ENCODE assay signal across 8 cellular contexts in genomic region chr2:70977605-70978205, GRCh38. TPM values are rescaled to one million over a fixed set of nuclear protein-coding genes. Genes with fewer than 3 reads are reported as not detected.
DNase-seq lines count a peak whose midpoint lies in the region; ATAC-seq and TF ChIP-seq lines count a peak whose summit lies in the region.

No MANE protein-coding gene starts in this region.

- POLR2A ChIA-PET in PC-9 (lab: Charles Lee; ENCODE audit: unreplicated experiment) = no interaction called here

- H3K36me3 ChIP-seq in PC-9 (ENCODE audit: low read depth) = no peaks in the 10 kb centered on the region
- no peaks in the 10 kb centered on the region for H3K36me3 ChIP-seq in mesodermal cell (ENCODE audit: control insufficient read depth, insufficient read depth, low read length)
- H3K36me3 ChIP-seq in aorta (ENCODE audit: control insufficient read depth in 1 of 2, insufficient read depth in 2 of 2, low read length in 1 of 2) = no peaks in the 10 kb centered on the region

- no peaks in the 10 kb centered on the region for H3K9me2 ChIP-seq in PC-9 (ENCODE audit: insufficient read depth)

- H3K27ac ChIP-seq in PC-9 (no peak overlapping the region), dorsolateral prefrontal cortex (peak overlapping the region in 40 of 59 donors; percentile 21 to 93 (median 80)), mesodermal cell (ENCODE audit: low read depth, low read length, severe bottlenecking) (peak overlapping the region; percentile 92), aorta (ENCODE audit: low read depth in 1 of 2, low read length in 2 of 2) (peak overlapping the region in 1 of 2 donors; percentile 38)

- DNase-seq in stimulated activated naive CD8-positive, alpha-beta T cell treated with anti-CD3 and anti-CD28 coated beads, Interleukin-15, Interleukin-2, amounts not matched to agents 100 U/mL and 50 U/mL, for 24 hours = no peak
- DNase-seq in PC-9 (peak in 1 of 2 experiments; percentile 64), dorsolateral prefrontal cortex (peak in 1 of 10 donors; percentile 22), aorta (no peak)

- H2AFZ ChIP-seq in PC-9 = no peak overlapping the region

- H3K27me3 Mint-ChIP-seq in stimulated activated naive CD8-positive, alpha-beta T cell treated with anti-CD3 and anti-CD28 coated beads, Interleukin-15, Interleukin-2, amounts not matched to agents 100 ng/mL and 50 ng/mL, for 24 hours = peaks cover 4% of the 10 kb centered on the region

- peak overlapping the region; percentile 78 for H3K4me2 ChIP-seq in PC-9

- intact Hi-C loops in PC-9 (cut with micrococcal nuclease; ENCODE audit: unreplicated experiment) (loop anchor here (1.0 to 10.0 kb wide), 4 partner anchors 29 to 323 kb away; no protein-coding TSS in a partner anchor), dorsolateral prefrontal cortex (cut with DNase I) (no loop called here), aorta (cut with DNase I) (no loop called here)

- peaks cover 17% of the 10 kb centered on the region for H3K4me1 ChIP-seq in PC-9 (replicated peaks; ENCODE audit: insufficient read depth)
- peaks cover 9% of the 10 kb centered on the region for H3K4me1 ChIP-seq in mesodermal cell (ENCODE audit: control insufficient read depth, insufficient read depth, low read length, poor library complexity, severe bottlenecking)
- no peaks in the 10 kb centered on the region for H3K4me1 ChIP-seq in aorta (ENCODE audit: control insufficient read depth in 1 of 2, insufficient read depth in 2 of 2, low read length in 2 of 2)

- H3K4me3 Mint-ChIP-seq in stimulated activated naive CD8-positive, alpha-beta T cell treated with anti-CD3 and anti-CD28 coated beads, Interleukin-15, Interleukin-2, amounts not matched to agents 100 ng/mL and 50 ng/mL, for 24 hours = peak overlapping the region; percentile 80

- peaks cover 26% of the 10 kb centered on the region for H3K4me1 Mint-ChIP-seq in stimulated activated naive CD8-positive, alpha-beta T cell treated with anti-CD3 and anti-CD28 coated beads, Interleukin-15, Interleukin-2, amounts not matched to agents 100 ng/mL and 50 ng/mL, for 24 hours (ENCODE audit: low read depth)

- no peaks in the 10 kb centered on the region for H3K9me3 Mint-ChIP-seq in stimulated activated naive CD8-positive, alpha-beta T cell treated with anti-CD3 and anti-CD28 coated beads, Interleukin-15, Interleukin-2, amounts not matched to agents 100 ng/mL and 50 ng/mL, for 24 hours

- H4K20me1 ChIP-seq in PC-9 (ENCODE audit: insufficient read depth) = no peaks in the 10 kb centered on the region

- peak; percentile 23; the same call in 1 of the 2 replicates for TF ChIP-seq CTCF in PC-9 (conservative IDR thresholded peaks at IDR 0.05)
- peak in 5 of 56 donors; percentile 4 to 40 (median 13) for TF ChIP-seq CTCF in dorsolateral prefrontal cortex (IDR thresholded peaks at IDR 0.05 in 54 of 56, conservative IDR thresholded peaks at IDR 0.05 in 2 of 56; ENCODE audit: low read depth in 1 of 56, partially characterized antibody in 56 of 56)

- H3K4me3 ChIP-seq in PC-9 (peak overlapping the region; percentile 53; the same call in 1 of the 2 replicates), dorsolateral prefrontal cortex (peak overlapping the region in 58 of 59 donors; percentile 42 to 83 (median 64)), mesodermal cell (ENCODE audit: extremely low read depth, insufficient read depth, low read length, poor library complexity, severe bottlenecking) (peak overlapping the region; percentile 44), aorta (ENCODE audit: low read length in 2 of 2) (peak overlapping the region in 1 of 2 donors; percentile 40)

- CTCF ChIA-PET in PC-9 (lab: Charles Lee) = interaction anchor here (0.6 kb wide), 1 partner anchor 386 kb away, joined by 5 read pairs; no protein-coding TSS in a partner anchor

- H3K79me2 ChIP-seq in PC-9 (ENCODE audit: low read depth) = no peaks in the 10 kb centered on the region

- 56 to 66% methylated on average over 3 to 7 of the region's 14 CpGs for WGBS in mesodermal cell (ENCODE audit: insufficient coverage in 2 of 2), 2 experiments
- 6 to 7% methylated on average over 14 of the region's 14 CpGs for WGBS in aorta, 2 donors

- H3K27ac Mint-ChIP-seq in stimulated activated naive CD8-positive, alpha-beta T cell treated with anti-CD3 and anti-CD28 coated beads, Interleukin-15, Interleukin-2, amounts not matched to agents 100 ng/mL and 50 ng/mL, for 24 hours = peak overlapping the region; percentile 59

- H3K36me3 Mint-ChIP-seq in stimulated activated naive CD8-positive, alpha-beta T cell treated with anti-CD3 and anti-CD28 coated beads, Interleukin-15, Interleukin-2, amounts not matched to agents 100 ng/mL and 50 ng/mL, for 24 hours (ENCODE audit: low read depth) = no peaks in the 10 kb centered on the region

- no peak for ATAC-seq in stimulated activated naive CD8-positive, alpha-beta T cell treated with anti-CD3 and anti-CD28 coated beads, Interleukin-15, Interleukin-2, amounts not matched to agents 100 U/mL and 50 U/mL, for 24 hours
- ATAC-seq in aorta (ENCODE audit: low FRiP score) (peak; percentile 51), HG03045 (IDR thresholded peaks at IDR 0.05; ENCODE audit: unreplicated experiment) (no peak), GM21360 (IDR thresholded peaks at IDR 0.05; ENCODE audit: unreplicated experiment) (no peak)

- BruUV-seq in PC-9 (replicated peaks; lab: Mats Ljungman, UMichigan) = no TSS peak

- peaks cover 6% of the 10 kb centered on the region; the same call in 1 of the 2 replicates for H3F3A ChIP-seq in PC-9 (ENCODE audit: insufficient read depth, low read depth)

- H3K27me3 ChIP-seq in PC-9 (ENCODE audit: insufficient read depth, low read depth) (no peaks in the 10 kb centered on the region), dorsolateral prefrontal cortex (no peaks in the 10 kb centered on the region), aorta (ENCODE audit: control insufficient read depth in 1 of 2, insufficient read depth in 2 of 2, low read length in 1 of 2) (no peaks in the 10 kb centered on the region)

- H3K9me3 ChIP-seq in PC-9 (ENCODE audit: insufficient read depth, low read depth) (no peaks in the 10 kb centered on the region), mesodermal cell (ENCODE audit: control insufficient read depth, low read length) (no peaks in the 10 kb centered on the region), aorta (ENCODE audit: control insufficient read depth, low read length) (no peaks in the 10 kb centered on the region)

RNA-seq across cellular contexts. Expression of gene ANKRD53, which starts 0.7 kb away (rescaled TPM):
- total RNA-seq in PC-9 (2021) (not detected in 2 replicates), dorsolateral prefrontal cortex (1 to 10 TPM in 28 of 120 experiments, under 1 TPM in 41, not detected in 51; 0.25 to 3.2 (median 0.91) TPM), aorta (1 to 10 TPM; 1.9 to 3.3 TPM)
- polyA plus RNA-seq in mesodermal cell (2013, experiment 1 of 2) = 1.8 TPM
- 1.4 TPM for polyA plus RNA-seq in mesodermal cell (2013, experiment 2 of 2)
- 1 to 10 TPM in 1 of 2 donors, under 1 TPM in 1; 0.88 to 5.0 TPM for polyA plus RNA-seq in aorta

RNA-seq across cellular contexts. Expression of gene TEX261, which starts 17.0 kb away (rescaled TPM):
- total RNA-seq in PC-9 (2021) (30.3 and 47.6 TPM in 2 replicates), dorsolateral prefrontal cortex (10 to 100 TPM; 28.4 to 60.5 (median 42.3) TPM), aorta (10 to 100 TPM; 51.0 to 58.1 TPM)
- 28.1 TPM for polyA plus RNA-seq in mesodermal cell (2013, experiment 1 of 2)
- polyA plus RNA-seq in mesodermal cell (2013, experiment 2 of 2) = 27.2 TPM
- 10 to 100 TPM; 26.8 to 37.0 TPM for polyA plus RNA-seq in aorta

RNA-seq across cellular contexts. Expression of gene ATP6V1B1, which starts 42.0 kb away (rescaled TPM):
- total RNA-seq in PC-9 (2021) (7.8 and 13.9 TPM in 2 replicates), dorsolateral prefrontal cortex (1 to 10 TPM in 11 of 120 experiments, under 1 TPM in 12, not detected in 97; 0.23 to 1.8 (median 1.00) TPM), aorta (1 to 10 TPM in 1 of 2 donors, not detected in 1; 1.8 TPM)
- not detected for polyA plus RNA-seq in mesodermal cell (2013, experiment 1 of 2)
- not detected for polyA plus RNA-seq in mesodermal cell (2013, experiment 2 of 2)
- polyA plus RNA-seq in aorta = 1 to 10 TPM; 3.1 to 6.4 TPM
